Comparison of ENCODE assay signal across 9 cellular contexts in genomic region chr20:21520702-21521595, GRCh38. TPM values are rescaled to one million over a fixed set of nuclear protein-coding genes. Genes with fewer than 3 reads are reported as not detected.
A peak's percentile ranks its signal among the peaks of the same experiment; 100 is the strongest.
DNase-seq lines count a peak whose midpoint lies in the region; FAIRE-seq and TF ChIP-seq lines count a peak whose summit lies in the region.
"Had no signal": no experiment of that assay in that cellular context is flagged by ENCODE, and none has a peak within 500 bp of the region (broad histone marks: within the 10 kb centered on the region; RNA-seq: fewer than 3 reads in every experiment).

No MANE protein-coding gene starts in this region.

- intact Hi-C loops in prostate gland (cut with DNase I) = no loop called here

- H3K4me3 ChIP-seq in HAP-1 (peak overlapping the region; percentile 10; the same call in 1 of the 2 replicates), prostate gland (no peak overlapping the region)
- H3K4me3 ChIP-seq: GM12878 had no signal

- DNase-seq in COR-L47 (lab: John Stamatoyannopoulos, UW) = peak; percentile 74
- DNase-seq in HAP-1 (ENCODE audit: low spot score in 2 of 2) = no peak
- peak in 34 of 56 donors; percentile 24 to 77 (median 46) for DNase-seq in amygdala (lab: John Stamatoyannopoulos, UW)
- DNase-seq in medulla oblongata (ENCODE audit: extremely low spot score) = peak; percentile 80
- no peak for DNase-seq in stimulated activated CD4-positive, alpha-beta T cell treated with anti-CD3 and anti-CD28 coated beads, Interleukin-4, amount 100 ng/mL, for 1 hour
- no peak for DNase-seq in GM19239 (ENCODE audit: insufficient read length, low spot score)
- DNase-seq in prostate gland (ENCODE audit: low spot score) = no peak
- no peak for DNase-seq in COLO829 (ENCODE audit: low spot score)

- TF ChIP-seq POLR2A in prostate gland (IDR thresholded peaks at IDR 0.05) = no peak

- H3K27me3 ChIP-seq in HAP-1 (ENCODE audit: low read depth) (peaks cover 54% of the 10 kb centered on the region), prostate gland (replicated peaks; ENCODE audit: insufficient read depth) (peaks cover 69% of the 10 kb centered on the region)

- WGBS in prostate gland = 4% methylated on average over 53 of the region's 53 CpGs

- no peaks in the 10 kb centered on the region for H3K9me3 ChIP-seq in HAP-1
- no peaks in the 10 kb centered on the region for H3K9me3 ChIP-seq in prostate gland

- FAIRE-seq in GM19239 (lab: Jason Lieb, UNC) = no peak
- FAIRE-seq: GM12878 had no signal

- H3K27ac ChIP-seq in prostate gland = no peak overlapping the region

- H3K4me1 ChIP-seq in HAP-1 = peaks cover 5% of the 10 kb centered on the region; the same call in 1 of the 2 replicates
- H3K4me1 ChIP-seq in prostate gland (replicated peaks) = peaks cover 8% of the 10 kb centered on the region

- H3K36me3 ChIP-seq in HAP-1 (replicated peaks) = no peaks in the 10 kb centered on the region
- no peaks in the 10 kb centered on the region for H3K36me3 ChIP-seq in prostate gland

- in situ Hi-C loops in HAP-1 (cut with MboI; ENCODE audit: low sequenced_read_pairs) = loop anchor here (25.0 kb wide), 1 partner anchor 1841 kb away; the partner anchor contains the start of genes GZF1 and NXT1

- no peak for TF ChIP-seq CTCF in prostate gland (IDR thresholded peaks at IDR 0.05)

RNA-seq across cellular contexts. Expression of gene NKX2-2, which starts 7.1 kb away (rescaled TPM):
- under 1 TPM in 1 of 2 donors, not detected in 1; 0.14 TPM for total RNA-seq in prostate gland
- total RNA-seq: GM12878 had no signal

Comparison
In these comparisons a context has a peak if more than half of its experiments do, and no peak if none do; other contexts are left out.
1. DNase-seq: peak in COR-L47 (single experiment), amygdala (34 of 56) and medulla oblongata (single experiment); none in HAP-1 (0 of 2), stimulated activated CD4-positive, alpha-beta T cell treated with anti-CD3 and anti-CD28 coated beads, Interleukin-4, amount 100 ng/mL, for 1 hour (single experiment), GM19239 (single experiment), prostate gland (single experiment) and COLO829 (single experiment).